In genomic region chr1:3469104-3469848, GRCh38 we compare ENCODE assay signal across 13 cellular contexts. TPM values are rescaled to one million over a fixed set of nuclear protein-coding genes. Genes with fewer than 3 reads are reported as not detected.
"Had no signal": no experiment of that assay in that cellular context is flagged by ENCODE, and none has a peak within 500 bp of the region (broad histone marks: within the 10 kb centered on the region; RNA-seq: fewer than 3 reads in every experiment).

No MANE protein-coding gene starts in this region.

- H3K36me3 ChIP-seq: gastrocnemius medialis, thoracic aorta, uterus had no signal

- ATAC-seq: gastrocnemius medialis; naive thymus-derived CD4-positive, alpha-beta T cell had no signal

- H3K27me3 ChIP-seq: gastrocnemius medialis, uterus had no signal

- H3K4me3 ChIP-seq: gastrocnemius medialis, stomach, thoracic aorta, uterus had no signal

- H3K9me3 ChIP-seq: gastrocnemius medialis, stomach, thoracic aorta, uterus had no signal

- H3K27ac ChIP-seq: gastrocnemius medialis, stomach, thoracic aorta, uterus had no signal

- H3K4me1 ChIP-seq: gastrocnemius medialis, uterus had no signal

- DNase-seq: activated CD4-positive, alpha-beta T cell treated with anti-CD3 and anti-CD28 coated beads for 1 hour; activated CD4-positive, alpha-beta T cell treated with anti-CD3 and anti-CD28 coated beads, Interleukin-2, amount 50 U/mL, for 48 hours; activated gamma-delta T cell treated with Interleukin-2 at 50 U/mL for 16 hours; activated T-cell treated with anti-CD3 and anti-CD28 coated beads, Interleukin-2, amount 50 U/mL, for 48 hours; effector memory CD4-positive, alpha-beta T cell; gastrocnemius medialis; naive thymus-derived CD4-positive, alpha-beta T cell; stimulated activated CD4-positive, alpha-beta T cell treated with anti-CD3 and anti-CD28 coated beads, Interleukin-4, amount 100 ng/mL, for 4 hours; stomach; uterus had no signal

RNA-seq across cellular contexts. Expression of gene ARHGEF16, which starts 14.8 kb away (rescaled TPM):
- total RNA-seq: mononuclear cell; T-helper 2 cell treated with Interferon-gamma antibody and Interleukin-4, amounts not matched to agents 100 ng/mL and 5 ng/mL, for 36 hours had no signal
- polyA plus RNA-seq: naive thymus-derived CD4-positive, alpha-beta T cell had no signal
